ENCODE assay signal across 7 cellular contexts in the genomic region with DNA sequence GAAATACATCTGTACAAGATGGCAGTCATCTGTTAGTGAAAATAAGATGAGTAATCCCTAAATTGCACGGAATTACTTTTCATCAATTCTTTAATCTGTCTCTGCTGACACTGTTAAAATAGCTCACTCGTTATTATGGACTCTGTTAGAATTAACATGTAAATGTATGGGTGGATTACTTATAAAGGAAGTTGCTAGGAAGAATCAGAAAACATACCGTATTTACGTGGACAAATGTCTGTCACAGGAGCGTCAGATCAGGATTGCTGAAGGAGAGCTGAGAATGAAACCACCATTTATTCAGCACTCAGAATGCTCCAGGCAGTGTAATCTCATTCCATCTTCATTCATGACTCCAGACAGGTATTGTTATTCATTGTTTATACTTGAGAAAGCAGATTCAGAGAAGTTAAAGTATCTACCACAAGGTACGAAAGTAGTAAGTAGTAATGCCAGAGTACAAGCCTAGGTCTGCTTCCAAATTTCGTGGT. TPM values are rescaled to one million over a fixed set of nuclear protein-coding genes. Genes with fewer than 3 reads are reported as not detected.
DNase-seq lines count a peak whose midpoint lies in the region; ATAC-seq and TF ChIP-seq lines count a peak whose summit lies in the region.

No MANE protein-coding gene starts in this region.

- H2BK20ac ChIP-seq in IMR-90 (ENCODE audit: low read depth, low read length): no peak overlapping the region

- H3K36me3 ChIP-seq in IMR-90 (ENCODE audit: control insufficient read depth, insufficient read depth, low read length): no peaks in the 10 kb centered on the region
- H3K36me3 ChIP-seq in adipocyte (ENCODE audit: control insufficient read depth, insufficient read depth, low read length, severe bottlenecking): no peaks in the 10 kb centered on the region
- H3K36me3 ChIP-seq in subcutaneous abdominal adipose tissue (ENCODE audit: control insufficient read depth in 5 of 5, insufficient read depth in 5 of 5, low read length in 5 of 5): no peaks in the 10 kb centered on the region

- BruUV-seq in IMR-90 (replicated peaks; lab: Mats Ljungman, UMichigan): no TSS peak

- H3K27me3 ChIP-seq in IMR-90 (ENCODE audit: control insufficient read depth, insufficient read depth, low read length) (no peaks in the 10 kb centered on the region), adipocyte (replicated peaks; ENCODE audit: control insufficient read depth, insufficient read depth, low read length) (no peaks in the 10 kb centered on the region), subcutaneous abdominal adipose tissue (ENCODE audit: control insufficient read depth in 5 of 5, insufficient read depth in 4 of 5, low read length in 5 of 5) (no peaks in the 10 kb centered on the region)

- peak overlapping the region; percentile 72 for H2BK5ac ChIP-seq in IMR-90 (ENCODE audit: low read depth, low read length, poor library complexity, severe bottlenecking)

- H3K18ac ChIP-seq in IMR-90 (ENCODE audit: low read depth, low read length): peak overlapping the region; percentile 71; the same call in 1 of the 2 replicates

- TF ChIP-seq CTCF in IMR-90 (conservative IDR thresholded peaks at IDR 0.05; ENCODE audit: low read depth, low read length) (no peak), mesothelial cell of epicardium (IDR thresholded peaks at IDR 0.05; ENCODE audit: unreplicated experiment) (no peak)

- H3K4me3 ChIP-seq in IMR-90 (ENCODE audit: insufficient read depth, low read depth, low read length): peak overlapping the region; percentile 91
- H3K4me3 ChIP-seq in adipocyte (ENCODE audit: low read length): peak overlapping the region; percentile 99
- H3K4me3 ChIP-seq in iPS-18c (ENCODE audit: insufficient read depth, low read depth, low read length): peak overlapping the region; percentile 98; the same call in 1 of the 2 replicates
- peak overlapping the region; percentile 80 to 97 (median 94) for H3K4me3 ChIP-seq in subcutaneous abdominal adipose tissue (ENCODE audit: low read depth in 1 of 5, low read length in 5 of 5)

- H4K91ac ChIP-seq in IMR-90 (ENCODE audit: insufficient read depth, low read depth, low read length): peak overlapping the region; percentile 6; the same call in 1 of the 2 replicates

- no peaks in the 10 kb centered on the region for H4K20me1 ChIP-seq in IMR-90 (ENCODE audit: insufficient read depth, low read length)

- dilution Hi-C loops in IMR-90 (cut with HindIII; ENCODE audit: low sequenced_read_pairs, unreplicated experiment): no loop called here

- no peaks in the 10 kb centered on the region for H3K9me3 Mint-ChIP-seq in mesothelial cell of epicardium

- no peak for ATAC-seq in IMR-90 (ENCODE audit: low read depth)

- 0 out of 3 replicates have a peak overlapping the region, but pooled peaks have one; percentile 47 for H2BK15ac ChIP-seq in IMR-90 (ENCODE audit: low read depth, low read length)

- peaks cover 48% of the 10 kb centered on the region for H3K4me1 Mint-ChIP-seq in mesothelial cell of epicardium

- H3K79me1 ChIP-seq in IMR-90 (ENCODE audit: low read depth in 1 of 2, low read length in 2 of 2): peaks cover 12 to 14% of the 10 kb centered on the region in 2 experiments; a peak in 3 of 4 replicates

- H3K27me3 Mint-ChIP-seq in mesothelial cell of epicardium (ENCODE audit: low read depth): no peaks in the 10 kb centered on the region

- POLR2A ChIA-PET in IMR-90 (lab: Charles Lee; ENCODE audit: unreplicated experiment): no interaction called here

- H3K9ac ChIP-seq in IMR-90 (ENCODE audit: low read depth, low read length) (peak overlapping the region; percentile 94; the same call in 1 of the 2 replicates), adipocyte (ENCODE audit: low read length) (peak overlapping the region; percentile 95), subcutaneous abdominal adipose tissue (ENCODE audit: low read length in 5 of 5) (peak overlapping the region; percentile 21 to 90 (median 66))

- no peak overlapping the region for H3K56ac ChIP-seq in IMR-90 (ENCODE audit: extremely low read depth, insufficient read depth, low read length)

- H3K36me3 Mint-ChIP-seq in mesothelial cell of epicardium: peaks cover 21% of the 10 kb centered on the region

- H3K4me2 ChIP-seq in IMR-90 (ENCODE audit: low read depth, low read length): peak overlapping the region; percentile 75

- peak overlapping the region; percentile 18; the same call in 1 of the 2 replicates for H4K5ac ChIP-seq in IMR-90 (ENCODE audit: low read depth, low read length)

- peak overlapping the region; percentile 34; the same call in 1 of the 2 replicates for H3K4ac ChIP-seq in IMR-90 (ENCODE audit: low read depth, low read length)

- no peak for TF ChIP-seq RAD21 in IMR-90 (IDR thresholded peaks at IDR 0.05; ENCODE audit: low read length)

- no peak for TF ChIP-seq POLR2A in IMR-90 (IDR thresholded peaks at IDR 0.05; ENCODE audit: low read depth, low read length)

- intact Hi-C loops in IMR-90 (cut with micrococcal nuclease): no loop called here

- H3K9me3 ChIP-seq in IMR-90 (ENCODE audit: control insufficient read depth, insufficient read depth, low read length) (no peaks in the 10 kb centered on the region), adipocyte (ENCODE audit: control insufficient read depth, low read length) (no peaks in the 10 kb centered on the region), iPS-18c (ENCODE audit: control insufficient read depth, insufficient read depth, low read length) (no peaks in the 10 kb centered on the region), subcutaneous abdominal adipose tissue (ENCODE audit: control insufficient read depth in 5 of 5, low read length in 5 of 5) (no peaks in the 10 kb centered on the region)

- no peak overlapping the region for H2BK120ac ChIP-seq in IMR-90 (ENCODE audit: low read depth, low read length)

- in situ Hi-C loops in IMR-90 (cut with MboI; ENCODE audit: low sequenced_read_pairs): loop anchor here (10.0 kb wide), 1 partner anchor 314 kb away; no protein-coding TSS in a partner anchor

- H2AK5ac ChIP-seq in IMR-90 (ENCODE audit: low read depth, low read length): no peak overlapping the region

- peak overlapping the region; percentile 1; the same call in 1 of the 2 replicates for H3K23ac ChIP-seq in IMR-90 (ENCODE audit: low read depth, low read length)

- no peaks in the 10 kb centered on the region for H3K9me1 ChIP-seq in IMR-90 (ENCODE audit: insufficient read depth, low read length)

- no CpG with 5 or more reads among the region's 7 CpGs for WGBS in IMR-90 (ENCODE audit: extremely low coverage in 2 of 2, insufficient read length in 1 of 2), 2 experiments

- peak overlapping the region; percentile 77 to 86; a peak in 3 of 4 replicates for H4K8ac ChIP-seq in IMR-90 (ENCODE audit: low read depth in 2 of 2, low read length in 2 of 2)

- CTCF ChIA-PET in IMR-90 (lab: Yijun Ruan, JAX): interaction anchor here (0.5 kb wide), 1 partner anchor 221 kb away, joined by 3 read pairs; no protein-coding TSS in a partner anchor

- no peak overlapping the region for H3K27ac Mint-ChIP-seq in mesothelial cell of epicardium

- H3K27ac ChIP-seq in IMR-90 (ENCODE audit: insufficient read depth, low read length) (no peak overlapping the region), subcutaneous abdominal adipose tissue (ENCODE audit: low read depth, low read length) (peak overlapping the region; percentile 43)

- DNase-seq in IMR-90 (no peak), adipocyte (ENCODE audit: low read depth) (peak; percentile 47), NAMALWA (ENCODE audit: low spot score) (no peak), mesothelial cell of epicardium (ENCODE audit: low spot score in 2 of 2, unreplicated experiment in 2 of 2) (no peak)
- no peak for DNase-seq in central memory CD4-positive, alpha-beta T cell

- H3K14ac ChIP-seq in IMR-90 (replicated peaks; ENCODE audit: low read depth, low read length): peak overlapping the region; percentile 84

- no peak overlapping the region for H2AFZ ChIP-seq in IMR-90 (replicated peaks; ENCODE audit: low read length, poor library complexity)

- H2AK9ac ChIP-seq in IMR-90 (replicated peaks; ENCODE audit: low read depth, low read length, poor library complexity): no peak overlapping the region

- H3K4me1 ChIP-seq in IMR-90 (ENCODE audit: control insufficient read depth, insufficient read depth, low read length) (no peaks in the 10 kb centered on the region), adipocyte (ENCODE audit: control insufficient read depth, insufficient read depth, low read length) (peaks cover 13% of the 10 kb centered on the region), subcutaneous abdominal adipose tissue (ENCODE audit: control insufficient read depth in 5 of 5, insufficient read depth in 5 of 5, low read length in 5 of 5) (peaks cover 0 to 30% (median 18%) of the 10 kb centered on the region in 5 donors)

- no peak overlapping the region for H3K4me3 Mint-ChIP-seq in mesothelial cell of epicardium

TF ChIP-seq in IMR-90, 13 proteins besides CTCF, POLR2A, EP300 and RAD21:
- TF ChIP-seq NFE2L2 (IDR thresholded peaks at IDR 0.05; ENCODE audit: low read depth, low read length) (no peak), MAFK (IDR thresholded peaks at IDR 0.05; ENCODE audit: low read depth, low read length) (0 out of 2 replicates have a peak, but pooled peaks have one; percentile 10)

RNA-seq across cellular contexts. Expression of a gene that starts 1.3 kb away (rescaled TPM):
- total RNA-seq in IMR-90 (2012; rRNA removed) (2.0 and 3.3 TPM in 2 replicates), mesothelial cell of epicardium (8.7 to 9.2 TPM (median 8.9 TPM) in 3 replicates)
- polyA plus RNA-seq in IMR-90 (2012; rRNA removed): 0.87 and 1.2 TPM in 2 replicates
- polyA plus RNA-seq in IMR-90 (2012; cell fraction: cytosol; rRNA removed): 0.15 and 0.17 TPM in 2 replicates
- polyA plus RNA-seq in IMR-90 (2012; cell fraction: nucleus; rRNA removed; ENCODE audit: low replicate concordance): 0.16 and 0.95 TPM in 2 replicates
